Comparison of ENCODE assay signal across 18 cellular contexts in genomic region chr16:61277849-61278248, GRCh38.
A peak's percentile ranks its signal among the peaks of the same experiment; 100 is the strongest.
DNase-seq lines count a peak whose midpoint lies in the region; ATAC-seq, FAIRE-seq and TF ChIP-seq lines count a peak whose summit lies in the region.
"Had no signal": no experiment of that assay in that cellular context is flagged by ENCODE, and none has a peak within 500 bp of the region (broad histone marks: within the 10 kb centered on the region; RNA-seq: fewer than 3 reads in every experiment).

No MANE protein-coding gene starts in this region.

- TF ChIP-seq CTCF in K562 (IDR thresholded peaks at IDR 0.05 in 2 of 3, conservative IDR thresholded peaks at IDR 0.05 in 1 of 3; ENCODE audit: insufficient read depth in 2 of 3, low read depth in 1 of 3, low read length in 3 of 3) (no peak), neural cell (IDR thresholded peaks at IDR 0.05; ENCODE audit: poor library complexity, severe bottlenecking) (no peak), tibial artery (IDR thresholded peaks at IDR 0.05) (no peak)

- H3K27me3 ChIP-seq in K562 (ENCODE audit: control insufficient read depth in 2 of 2, insufficient read depth in 2 of 2, low read length in 2 of 2) (no peaks in the 10 kb centered on the region), neural cell (ENCODE audit: insufficient read depth, low read depth, low read length) (no peaks in the 10 kb centered on the region), tibial artery (no peaks in the 10 kb centered on the region)
- H3K27me3 ChIP-seq: BLaER1 had no signal

- H3K36me3 ChIP-seq in K562 (ENCODE audit: control insufficient read depth, insufficient read depth, low read length), result no peaks in the 10 kb centered on the region
- no peaks in the 10 kb centered on the region for H3K36me3 ChIP-seq in neural cell (ENCODE audit: insufficient read depth, low read length)
- no peaks in the 10 kb centered on the region for H3K36me3 ChIP-seq in tibial artery
- H3K36me3 ChIP-seq: BLaER1, HAP-1 had no signal

- H3K79me2 ChIP-seq in K562 (ENCODE audit: control insufficient read depth, insufficient read depth, low read length) (no peaks in the 10 kb centered on the region), neural cell (replicated peaks; ENCODE audit: insufficient read depth, low read length) (no peaks in the 10 kb centered on the region)

- no peaks in the 10 kb centered on the region for H4K20me1 ChIP-seq in K562 (replicated peaks; ENCODE audit: control insufficient read depth, insufficient read depth, low read length)
- no peaks in the 10 kb centered on the region for H4K20me1 ChIP-seq in neural cell (ENCODE audit: insufficient read depth)
- H4K20me1 ChIP-seq: BLaER1 had no signal

- no peak for TF ChIP-seq POLR2A in K562 (conservative IDR thresholded peaks at IDR 0.05)

- TF ChIP-seq RAD21 in K562 (CRISPR knock-in tag; conservative IDR thresholded peaks at IDR 0.05 in 1 of 2, IDR thresholded peaks at IDR 0.05 in 1 of 2), result no peak
- TF ChIP-seq RAD21 in neural cell (conservative IDR thresholded peaks at IDR 0.05), result no peak

- CTCF ChIA-PET in K562 (lab: Yijun Ruan, JAX; ENCODE audit: low intra/inter-chr PET ratio), result no interaction called here

- TF ChIP-seq EP300 in K562 (IDR thresholded peaks at IDR 0.05; ENCODE audit: low read length) (no peak), neural cell (conservative IDR thresholded peaks at IDR 0.05; ENCODE audit: poor library complexity, severe bottlenecking) (peak; percentile 64)

- intact Hi-C loops in K562 (cut with micrococcal nuclease) (no loop called here), tibial artery (cut with DNase I; ENCODE audit: low total_unique reads) (no loop called here)

- no peak overlapping the region for H2AFZ ChIP-seq in K562 (ENCODE audit: low read depth, low read length)
- no peak overlapping the region for H2AFZ ChIP-seq in neural cell (ENCODE audit: low read depth, low read length)

- H3K4me3 ChIP-seq in K562, result no peak overlapping the region
- H3K4me3 ChIP-seq in neural cell (ENCODE audit: low read length), result no peak overlapping the region
- no peak overlapping the region for H3K4me3 ChIP-seq in tibial artery
- H3K4me3 ChIP-seq: BLaER1, HAP-1 had no signal

- ATAC-seq in K562 (no peak), HG03460 (IDR thresholded peaks at IDR 0.05; ENCODE audit: unreplicated experiment) (no peak)

- DNase-seq in NCI-H1417 (lab: John Stamatoyannopoulos, UW) (peak in 2 of 3 experiments; percentile 5 to 47), NCI-H1417 treated with DMSO at 0.1 percent for 48 hours (lab: John Stamatoyannopoulos, UW) (no peak), NCI-H69 (lab: John Stamatoyannopoulos, UW) (peak; percentile 5), K562 (ENCODE audit: extremely low read depth in 1 of 4, low spot score in 3 of 4) (no peak), tibial artery (no peak), COLO829 (ENCODE audit: low spot score) (no peak)
- DNase-seq: 8988T; Caco-2; CD4-positive, CD25-positive, alpha-beta regulatory T cell; CD8-positive, alpha-beta memory T cell; DMS79 treated with DMSO at 0.1 percent for 48 hours; GF-D8 had no signal

- in situ Hi-C loops in K562 (cut with MboI), result no loop called here

- H3K9me2 ChIP-seq in neural cell (ENCODE audit: insufficient read depth, low read length), result no peaks in the 10 kb centered on the region

- H3K4me2 ChIP-seq in K562 (ENCODE audit: insufficient read depth, low read length) (no peak overlapping the region), neural cell (ENCODE audit: low read length) (no peak overlapping the region)
- H3K4me2 ChIP-seq: BLaER1 had no signal

- H3K9ac ChIP-seq in K562 (ENCODE audit: insufficient read depth in 1 of 2, low read depth in 2 of 2, low read length in 2 of 2) (no peak overlapping the region), neural cell (ENCODE audit: low read length) (no peak overlapping the region)
- H3K9ac ChIP-seq: BLaER1 had no signal

- H3K9me3 ChIP-seq in K562 (replicated peaks; ENCODE audit: control insufficient read depth, insufficient read depth, low read depth, low read length) (no peaks in the 10 kb centered on the region), neural cell (ENCODE audit: low read length) (no peaks in the 10 kb centered on the region), tibial artery (no peaks in the 10 kb centered on the region)
- H3K9me3 ChIP-seq: BLaER1, Caco-2, HAP-1 had no signal

- POLR2A ChIA-PET in K562 (lab: Yijun Ruan, JAX), result no interaction called here

- H3K9me1 ChIP-seq in K562 (ENCODE audit: control insufficient read depth, insufficient read depth, low read length), result no peaks in the 10 kb centered on the region

- no peaks in the 10 kb centered on the region for H3K4me1 ChIP-seq in K562 (replicated peaks in 1 of 2; ENCODE audit: control insufficient read depth in 2 of 2, insufficient read depth in 2 of 2, low read length in 2 of 2)
- H3K4me1 ChIP-seq in tibial artery, result no peaks in the 10 kb centered on the region
- H3K4me1 ChIP-seq: BLaER1, Caco-2, HAP-1 had no signal

- 0% methylated on average over 2 of the region's 2 CpGs for WGBS in K562 (ENCODE audit: insufficient coverage, low coverage, missing lambda C conversion rate)

- BruUV-seq in K562 (replicated peaks; lab: Mats Ljungman, UMichigan), result no TSS peak

- H3K27ac ChIP-seq in K562 (ENCODE audit: extremely low read depth, low read depth, low read length) (no peak overlapping the region), neural cell (ENCODE audit: low read length) (no peak overlapping the region), tibial artery (no peak overlapping the region)
- H3K27ac ChIP-seq: BLaER1 had no signal

- no peaks in the 10 kb centered on the region for H3F3A ChIP-seq in neural cell (ENCODE audit: insufficient read depth, low read length, poor library complexity, severe bottlenecking)

- FAIRE-seq in K562 (lab: Jason Lieb, UNC), result no peak
- FAIRE-seq: D721Med, GM19239 had no signal

TF ChIP-seq in K562, 482 proteins besides CTCF, POLR2A, EP300 and RAD21:
- TF ChIP-seq U2AF2 (optimal IDR thresholded peaks at IDR 0.05; ENCODE audit: low read depth, low read length) (no peak), MCM5 (IDR thresholded peaks at IDR 0.05; ENCODE audit: low read depth) (no peak), CBX3 (IDR thresholded peaks at IDR 0.05; ENCODE audit: borderline replicate concordance in 1 of 2, low read length in 2 of 2) (no peak), ZNF174 (CRISPR knock-in tag; IDR thresholded peaks at IDR 0.05) (no peak), RFX1 (IDR thresholded peaks at IDR 0.05) (peak; percentile 39; the same call in 1 of the 2 replicates), GMEB1 (CRISPR knock-in tag; IDR thresholded peaks at IDR 0.05) (no peak)

TF ChIP-seq in neural cell, 6 proteins besides CTCF, POLR2A, EP300 and RAD21:
- no peak for TF ChIP-seq EZH2 (IDR thresholded peaks at IDR 0.05; ENCODE audit: borderline replicate concordance, insufficient read depth, low read length, poor library complexity, severe bottlenecking)
- TF ChIP-seq TAF1 (IDR thresholded peaks at IDR 0.05; ENCODE audit: low read depth), result no peak
- no peak for TF ChIP-seq SMC3 (conservative IDR thresholded peaks at IDR 0.05; ENCODE audit: poor library complexity)
- TF ChIP-seq REST (IDR thresholded peaks at IDR 0.05; ENCODE audit: borderline replicate concordance), result no peak
- TF ChIP-seq MXI1 (conservative IDR thresholded peaks at IDR 0.05; ENCODE audit: poor library complexity, severe bottlenecking), result no peak
- peak; percentile 62 for TF ChIP-seq POLR2AphosphoS5 (IDR thresholded peaks at IDR 0.05)
TF ChIP-seq in neural cell: peak in this region for 1.

Comparison
In these comparisons a context has a peak if more than half of its experiments do, and no peak if none do; other contexts are left out.
1. DNase-seq: peak in NCI-H1417 (2 of 3) and NCI-H69 (single experiment); none in NCI-H1417 treated with DMSO at 0.1 percent for 48 hours (single experiment), K562 (0 of 4), tibial artery (0 of 2) and COLO829 (single experiment).